1 cellular context compared by ENCODE assay signal in the genomic region with DNA sequence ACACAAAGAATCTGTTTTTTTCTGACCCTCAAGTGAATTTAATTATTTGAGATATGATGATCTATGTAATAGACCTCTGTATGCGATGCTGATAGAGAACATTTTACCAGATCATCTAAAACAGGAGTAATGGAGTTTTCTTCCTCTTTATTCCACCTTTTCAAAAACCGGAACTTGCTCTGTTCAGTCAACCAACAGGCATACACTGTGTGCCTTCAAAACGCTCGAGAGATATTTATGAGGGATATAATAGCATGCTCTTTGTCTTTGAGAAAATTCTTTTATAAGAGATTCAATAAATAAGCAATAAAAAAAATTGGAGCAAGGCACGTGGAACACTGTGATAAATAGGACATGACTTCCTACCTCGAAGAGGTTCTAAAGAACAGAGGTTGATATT.
TF ChIP-seq lines count a peak whose summit lies in the region.

No MANE protein-coding gene starts in this region.

TF ChIP-seq in SK-N-SH treated with all-trans-retinoic acid at 6 μM for 48 hours, 23 proteins besides CTCF, POLR2A, EP300 and RAD21 (continued from another document):
- TF ChIP-seq, protein P1, sequence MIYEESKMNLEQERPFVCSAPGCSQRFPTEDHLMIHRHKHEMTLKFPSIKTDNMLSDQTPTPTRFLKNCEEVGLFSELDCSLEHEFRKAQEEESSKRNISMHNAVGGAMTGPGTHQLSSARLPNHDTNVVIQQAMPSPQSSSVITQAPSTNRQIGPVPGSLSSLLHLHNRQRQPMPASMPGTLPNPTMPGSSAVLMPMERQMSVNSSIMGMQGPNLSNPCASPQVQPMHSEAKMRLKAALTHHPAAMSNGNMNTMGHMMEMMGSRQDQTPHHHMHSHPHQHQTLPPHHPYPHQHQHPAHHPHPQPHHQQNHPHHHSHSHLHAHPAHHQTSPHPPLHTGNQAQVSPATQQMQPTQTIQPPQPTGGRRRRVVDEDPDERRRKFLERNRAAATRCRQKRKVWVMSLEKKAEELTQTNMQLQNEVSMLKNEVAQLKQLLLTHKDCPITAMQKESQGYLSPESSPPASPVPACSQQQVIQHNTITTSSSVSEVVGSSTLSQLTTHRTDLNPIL (CRISPR knock-in tag; IDR thresholded peaks at IDR 0.05; ENCODE audit: low read depth): no peak
- TF ChIP-seq SNAI2 (CRISPR knock-in tag; IDR thresholded peaks at IDR 0.05) (no peak), GLIS3 (CRISPR knock-in tag; IDR thresholded peaks at IDR 0.05) (no peak), TOX (CRISPR knock-in tag; IDR thresholded peaks at IDR 0.05; ENCODE audit: borderline replicate concordance) (no peak), ZFP3 (CRISPR knock-in tag; IDR thresholded peaks at IDR 0.05) (no peak), PPARA (CRISPR knock-in tag; IDR thresholded peaks at IDR 0.05; ENCODE audit: borderline replicate concordance) (no peak), ZNF70 (CRISPR knock-in tag; IDR thresholded peaks at IDR 0.05) (no peak), ARNTL (CRISPR knock-in tag; IDR thresholded peaks at IDR 0.05; ENCODE audit: borderline replicate concordance, low read depth) (no peak)
- TF ChIP-seq, protein P2, sequence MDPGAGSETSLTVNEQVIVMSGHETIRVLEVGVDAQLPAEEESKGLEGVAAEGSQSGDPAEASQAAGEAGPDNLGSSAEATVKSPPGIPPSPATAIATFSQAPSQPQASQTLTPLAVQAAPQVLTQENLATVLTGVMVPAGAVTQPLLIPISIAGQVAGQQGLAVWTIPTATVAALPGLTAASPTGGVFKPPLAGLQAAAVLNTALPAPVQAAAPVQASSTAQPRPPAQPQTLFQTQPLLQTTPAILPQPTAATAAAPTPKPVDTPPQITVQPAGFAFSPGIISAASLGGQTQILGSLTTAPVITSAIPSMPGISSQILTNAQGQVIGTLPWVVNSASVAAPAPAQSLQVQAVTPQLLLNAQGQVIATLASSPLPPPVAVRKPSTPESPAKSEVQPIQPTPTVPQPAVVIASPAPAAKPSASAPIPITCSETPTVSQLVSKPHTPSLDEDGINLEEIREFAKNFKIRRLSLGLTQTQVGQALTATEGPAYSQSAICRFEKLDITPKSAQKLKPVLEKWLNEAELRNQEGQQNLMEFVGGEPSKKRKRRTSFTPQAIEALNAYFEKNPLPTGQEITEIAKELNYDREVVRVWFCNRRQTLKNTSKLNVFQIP (CRISPR knock-in tag; IDR thresholded peaks at IDR 0.05; ENCODE audit: borderline replicate concordance, low read depth): no peak
TF ChIP-seq in SK-N-SH treated with all-trans-retinoic acid at 6 μM for 48 hours: peak in this region for 0.
